12 cellular contexts compared by ENCODE assay signal in genomic region chr12:68450947-68451260, GRCh38.
DNase-seq lines count a peak whose midpoint lies in the region; ATAC-seq, FAIRE-seq and TF ChIP-seq lines count a peak whose summit lies in the region.
"Had no signal": no experiment of that assay in that cellular context is flagged by ENCODE, and none has a peak within 500 bp of the region (broad histone marks: within the 10 kb centered on the region; RNA-seq: fewer than 3 reads in every experiment).

No MANE protein-coding gene starts in this region.

- ATAC-seq in activated T-cell treated with anti-CD3 and anti-CD28 coated beads, Interleukin-2, amount 50 U/mL, for 72 hours (replicated peaks in 1 of 2): peak; percentile 83 to 86
- no peak for ATAC-seq in GM21447 (IDR thresholded peaks at IDR 0.05; ENCODE audit: unreplicated experiment)
- ATAC-seq in GM18909 (IDR thresholded peaks at IDR 0.05; ENCODE audit: poor library complexity, unreplicated experiment): no peak
- no peak for ATAC-seq in GM21619 (IDR thresholded peaks at IDR 0.05; ENCODE audit: unreplicated experiment)

- no peak for FAIRE-seq in D721Med (lab: Jason Lieb, UNC)

- 94% methylated on average over 2 of the region's 3 CpGs; no CpG with 5 or more reads in 1 of the 2 experiments for WGBS in mesodermal cell (ENCODE audit: insufficient coverage in 2 of 2), 2 experiments

- peak overlapping the region; percentile 68 to 76 for H3K4me3 Mint-ChIP-seq in activated T-cell treated with anti-CD3 and anti-CD28 coated beads, Interleukin-2, amount 50 U/mL, for 72 hours
- H3K4me3 Mint-ChIP-seq: neural crest cell had no signal

- H3K4me1 ChIP-seq in mesodermal cell (ENCODE audit: control insufficient read depth, insufficient read depth, low read length, poor library complexity, severe bottlenecking): peaks cover 35% of the 10 kb centered on the region

- peaks cover 1 to 3% of the 10 kb centered on the region in 2 donors for H3K36me3 Mint-ChIP-seq in activated T-cell treated with anti-CD3 and anti-CD28 coated beads, Interleukin-2, amount 50 U/mL, for 72 hours (ENCODE audit: insufficient read depth in 2 of 2)

- peak overlapping the region; percentile 91 for H3K27ac Mint-ChIP-seq in activated T-cell treated with anti-CD3 and anti-CD28 coated beads, Interleukin-2, amount 50 U/mL, for 72 hours

- H3K27me3 Mint-ChIP-seq in activated T-cell treated with anti-CD3 and anti-CD28 coated beads, Interleukin-2, amount 50 U/mL, for 72 hours (ENCODE audit: low read depth): no peaks in the 10 kb centered on the region

- no peak for TF ChIP-seq CTCF in D721Med (IDR thresholded peaks at IDR 0.05; ENCODE audit: insufficient read depth, missing control alignments)

- H3K9me3 ChIP-seq in mesodermal cell (ENCODE audit: control insufficient read depth, low read length): no peaks in the 10 kb centered on the region
- H3K9me3 ChIP-seq: SJSA1 had no signal

- peaks cover 98% of the 10 kb centered on the region for H3K4me1 Mint-ChIP-seq in activated T-cell treated with anti-CD3 and anti-CD28 coated beads, Interleukin-2, amount 50 U/mL, for 72 hours (ENCODE audit: low read depth)

- no peaks in the 10 kb centered on the region for H3K36me3 ChIP-seq in mesodermal cell (ENCODE audit: control insufficient read depth, insufficient read depth, low read length)
- H3K36me3 ChIP-seq: SJSA1 had no signal

- DNase-seq in stimulated activated CD4-positive, alpha-beta T cell treated with anti-CD3 and anti-CD28 coated beads, Interleukin-4, amount 100 ng/mL, for 24 hours: peak; percentile 56
- DNase-seq in stimulated activated CD4-positive, alpha-beta T cell treated with anti-CD3 and anti-CD28 coated beads, Interleukin-4, amount 100 ng/mL, for 4 hours: no peak
- peak; percentile 59 to 60 for DNase-seq in activated T-cell treated with anti-CD3 and anti-CD28 coated beads, Interleukin-2, amount 50 U/mL, for 72 hours
- DNase-seq in D721Med (ENCODE audit: insufficient read length, low spot score): no peak
- DNase-seq: COR-L47, NCI-H1436 had no signal

- peak overlapping the region; percentile 1 for H3K27ac ChIP-seq in mesodermal cell (ENCODE audit: low read depth, low read length, severe bottlenecking)
- H3K27ac ChIP-seq: SJSA1 had no signal

- peaks cover under 1 to 3% of the 10 kb centered on the region in 2 donors for H3K9me3 Mint-ChIP-seq in activated T-cell treated with anti-CD3 and anti-CD28 coated beads, Interleukin-2, amount 50 U/mL, for 72 hours

- H3K4me3 ChIP-seq in mesodermal cell (ENCODE audit: extremely low read depth, insufficient read depth, low read length, poor library complexity, severe bottlenecking): no peak overlapping the region
- H3K4me3 ChIP-seq: SJSA1 had no signal

Comparison
In these comparisons a context has a peak if more than half of its experiments do, and no peak if none do; other contexts are left out.
1. DNase-seq: peak in stimulated activated CD4-positive, alpha-beta T cell treated with anti-CD3 and anti-CD28 coated beads, Interleukin-4, amount 100 ng/mL, for 24 hours (single experiment) and activated T-cell treated with anti-CD3 and anti-CD28 coated beads, Interleukin-2, amount 50 U/mL, for 72 hours (2 of 2); none in stimulated activated CD4-positive, alpha-beta T cell treated with anti-CD3 and anti-CD28 coated beads, Interleukin-4, amount 100 ng/mL, for 4 hours (0 of 2) and D721Med (single experiment).
2. ATAC-seq: peak in activated T-cell treated with anti-CD3 and anti-CD28 coated beads, Interleukin-2, amount 50 U/mL, for 72 hours (2 of 2); none in GM21447 (single experiment), GM18909 (single experiment) and GM21619 (single experiment).